Comparison of ENCODE assay signal across 10 cellular contexts in genomic region chrY:13337934-13338333, GRCh38.
"Had no signal": no experiment of that assay in that cellular context is flagged by ENCODE, and none has a peak within 500 bp of the region (broad histone marks: within the 10 kb centered on the region; RNA-seq: fewer than 3 reads in every experiment).

No MANE protein-coding gene starts in this region.

- H3K4me3 ChIP-seq: GM23248, HAP-1, K562 had no signal

- H3K27ac ChIP-seq: GM23248, HL-60 had no signal

- H3K4me1 ChIP-seq: HAP-1 had no signal

- DNase-seq: GM23248, GOT3, H7, HFFc6, IMR-90 had no signal

- H3K36me3 ChIP-seq: HAP-1 had no signal

- H3K9me3 ChIP-seq: HAP-1 had no signal

- ATAC-seq: HCT116, K562 had no signal

- FAIRE-seq: HTR-8/SVneo, K562 had no signal
